1 cellular context compared by ENCODE assay signal in genomic region chr11:284081-285020, GRCh38.
TF ChIP-seq lines count a peak whose summit lies in the region.

No MANE protein-coding gene starts in this region.

TF ChIP-seq in H1, 55 proteins besides CTCF, POLR2A, EP300 and RAD21:
- TF ChIP-seq CBX8 (IDR thresholded peaks at IDR 0.05; ENCODE audit: borderline replicate concordance, low read depth, low read length) (no peak), NANOG (IDR thresholded peaks at IDR 0.05; ENCODE audit: insufficient read depth, low read depth, low read length, poor library complexity, severe bottlenecking) (no peak), HDAC2 (IDR thresholded peaks at IDR 0.05; ENCODE audit: borderline replicate concordance in 1 of 2, low read depth in 2 of 2, low read length in 2 of 2) (no peak)
